Comparison of ENCODE assay signal across 8 cellular contexts in genomic region chr19:48674921-48675824, GRCh38.
DNase-seq lines count a peak whose midpoint lies in the region; ATAC-seq and TF ChIP-seq lines count a peak whose summit lies in the region.

No MANE protein-coding gene starts in this region.

- peak; percentile 87 for TF ChIP-seq CTCF in foreskin fibroblast (IDR thresholded peaks at IDR 0.05; ENCODE audit: low read depth, low read length)
- peak; percentile 56 for TF ChIP-seq CTCF in neutrophil (IDR thresholded peaks at IDR 0.05)

- peak; percentile 87 for DNase-seq in DMS153 treated with DMSO at 0.1 percent for 48 hours (lab: John Stamatoyannopoulos, UW; ENCODE audit: unreplicated experiment)
- DNase-seq in LoVo (ENCODE audit: low spot score) = peak; percentile 77
- DNase-seq in SHP77 (lab: John Stamatoyannopoulos, UW) = peak; percentile 65 to 77
- DNase-seq in activated effector memory CD4-positive, alpha-beta T cell treated with Interleukin-2 at 50 U/mL for 16 hours = peak; percentile 60
- DNase-seq in foreskin fibroblast = peak; percentile 55 to 87
- peak; percentile 18 to 90 (median 76) for DNase-seq in substantia nigra (lab: John Stamatoyannopoulos, UW)

- no peaks in the 10 kb centered on the region for H3K4me1 ChIP-seq in neutrophil (ENCODE audit: control insufficient read depth in 1 of 2, insufficient read depth in 1 of 2, low read depth in 1 of 2, low read length in 1 of 2)

- no peak overlapping the region for H3K4me3 ChIP-seq in foreskin fibroblast (ENCODE audit: low read depth in 1 of 2, low read length in 2 of 2)
- no peak overlapping the region for H3K4me3 ChIP-seq in neutrophil (ENCODE audit: low read depth in 1 of 2, low read length in 1 of 2)

- no peaks in the 10 kb centered on the region for H3K27me3 ChIP-seq in neutrophil

- H3K9me3 ChIP-seq in neutrophil = no peaks in the 10 kb centered on the region

- H3K36me3 ChIP-seq in neutrophil = no peaks in the 10 kb centered on the region

- H3K27ac ChIP-seq in neutrophil = no peak overlapping the region
- peak overlapping the region; percentile 18 for H3K27ac ChIP-seq in substantia nigra (ENCODE audit: low read depth, low read length, poor library complexity, severe bottlenecking)

- ATAC-seq in GM19023 (IDR thresholded peaks at IDR 0.05; ENCODE audit: unreplicated experiment) = no peak
